In the genomic region with DNA sequence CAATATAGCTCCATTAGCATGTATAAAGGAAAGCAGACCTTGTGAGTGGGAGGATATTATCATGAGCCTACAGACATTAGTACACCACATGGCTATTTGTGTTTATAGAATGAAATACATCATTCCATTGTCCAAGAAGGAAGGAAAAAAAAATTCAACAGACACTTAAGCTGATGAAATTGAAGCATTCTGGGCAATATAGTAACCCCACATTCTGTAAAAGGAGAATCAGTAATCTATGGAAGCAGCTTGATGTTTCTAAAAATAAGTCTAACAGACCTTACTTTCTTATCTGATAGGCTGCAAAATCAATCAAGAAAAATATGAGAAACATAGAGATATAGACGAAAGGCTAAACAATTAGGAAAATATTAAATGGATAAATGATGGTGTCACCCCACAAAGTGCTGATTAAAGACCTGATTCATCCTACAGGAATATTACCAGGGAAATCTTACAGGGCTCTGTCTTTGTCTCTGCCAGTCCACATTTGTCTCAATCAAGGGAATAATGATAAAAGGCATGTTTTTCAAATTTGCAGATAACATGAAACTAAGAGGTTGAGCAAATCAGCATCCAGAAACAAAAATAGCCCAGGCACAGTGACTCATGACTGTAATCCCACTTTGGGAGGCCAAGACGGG, we compare ENCODE assay signal across 15 cellular contexts.
A peak's percentile ranks its signal among the peaks of the same experiment; 100 is the strongest.
DNase-seq lines count a peak whose midpoint lies in the region; ATAC-seq and TF ChIP-seq lines count a peak whose summit lies in the region.
"Had no signal": no experiment of that assay in that cellular context is flagged by ENCODE, and none has a peak within 500 bp of the region (broad histone marks: within the 10 kb centered on the region; RNA-seq: fewer than 3 reads in every experiment).

No MANE protein-coding gene starts in this region.

- no peaks in the 10 kb centered on the region for H3K4me1 Mint-ChIP-seq in stimulated activated effector memory CD8-positive, alpha-beta T cell treated with anti-CD3 and anti-CD28 coated beads, Interleukin-12 subunit alpha, Interleukin-12 subunit beta, amount 100 ng/mL, for 72 hours
- H3K4me1 Mint-ChIP-seq: CD8-positive, alpha-beta memory T cell; GM23338 had no signal

- DNase-seq in NCI-H226 = peak; percentile 59
- DNase-seq in fibroblast of the aortic adventitia (ENCODE audit: low read depth) = peak; percentile 87
- DNase-seq in stimulated activated effector memory CD8-positive, alpha-beta T cell treated with anti-CD3 and anti-CD28 coated beads, Interleukin-12 subunit alpha, Interleukin-12 subunit beta, amount 100 ng/mL, for 72 hours (ENCODE audit: low spot score in 2 of 2) = no peak
- DNase-seq in DMS 273 (lab: John Stamatoyannopoulos, UW; ENCODE audit: unreplicated experiment) = no peak
- no peak for DNase-seq in activated naive CD4-positive, alpha-beta T cell treated with anti-CD3 and anti-CD28 coated beads, Interleukin-2, amount 50 U/mL, for 16 hours
- no peak for DNase-seq in OCI-M2 (lab: John Stamatoyannopoulos, UW; ENCODE audit: unreplicated experiment)
- DNase-seq: Caco-2; CD8-positive, alpha-beta memory T cell; H9 had no signal

- TF ChIP-seq CTCF in fibroblast of the aortic adventitia (IDR thresholded peaks at IDR 0.05; ENCODE audit: insufficient read depth, low read length) = no peak

- H3K4me3 ChIP-seq in fibroblast of the aortic adventitia (ENCODE audit: low read depth, low read length) = no peak overlapping the region
- H3K4me3 ChIP-seq: A549, BLaER1, GM12878, GM23338 had no signal

- no peak for ATAC-seq in SK-N-SH treated with all-trans-retinoic acid at 6 μM for 48 hours
- ATAC-seq in stimulated activated effector memory CD8-positive, alpha-beta T cell treated with anti-CD3 and anti-CD28 coated beads, Interleukin-12 subunit alpha, Interleukin-12 subunit beta, amount 100 ng/mL, for 72 hours = no peak
- ATAC-seq in GM18517 (IDR thresholded peaks at IDR 0.05; ENCODE audit: unreplicated experiment) = no peak
- ATAC-seq: A549, GM12878, GM23338 had no signal

- no peaks in the 10 kb centered on the region for H3K36me3 Mint-ChIP-seq in stimulated activated effector memory CD8-positive, alpha-beta T cell treated with anti-CD3 and anti-CD28 coated beads, Interleukin-12 subunit alpha, Interleukin-12 subunit beta, amount 100 ng/mL, for 72 hours
- H3K36me3 Mint-ChIP-seq: CD8-positive, alpha-beta memory T cell had no signal

- H3K9me3 Mint-ChIP-seq in stimulated activated effector memory CD8-positive, alpha-beta T cell treated with anti-CD3 and anti-CD28 coated beads, Interleukin-12 subunit alpha, Interleukin-12 subunit beta, amount 100 ng/mL, for 72 hours = no peaks in the 10 kb centered on the region
- H3K9me3 Mint-ChIP-seq: CD8-positive, alpha-beta memory T cell; GM23338; H9 had no signal

- H3K27ac Mint-ChIP-seq in stimulated activated effector memory CD8-positive, alpha-beta T cell treated with anti-CD3 and anti-CD28 coated beads, Interleukin-12 subunit alpha, Interleukin-12 subunit beta, amount 100 ng/mL, for 72 hours = peak overlapping the region; percentile 14
- H3K27ac Mint-ChIP-seq: CD8-positive, alpha-beta memory T cell; GM23338; H9 had no signal

- H3K4me3 Mint-ChIP-seq in stimulated activated effector memory CD8-positive, alpha-beta T cell treated with anti-CD3 and anti-CD28 coated beads, Interleukin-12 subunit alpha, Interleukin-12 subunit beta, amount 100 ng/mL, for 72 hours = no peak overlapping the region
- H3K4me3 Mint-ChIP-seq: CD8-positive, alpha-beta memory T cell; GM23338; H9 had no signal

TF ChIP-seq in SK-N-SH treated with all-trans-retinoic acid at 6 μM for 48 hours, 23 proteins besides CTCF, POLR2A, EP300 and RAD21:
- no peak for TF ChIP-seq ZNF565 (CRISPR knock-in tag; conservative IDR thresholded peaks at IDR 0.05; ENCODE audit: low read depth)
- no peak for TF ChIP-seq ZFP30 (CRISPR knock-in tag; IDR thresholded peaks at IDR 0.05)
- TF ChIP-seq, protein P1, sequence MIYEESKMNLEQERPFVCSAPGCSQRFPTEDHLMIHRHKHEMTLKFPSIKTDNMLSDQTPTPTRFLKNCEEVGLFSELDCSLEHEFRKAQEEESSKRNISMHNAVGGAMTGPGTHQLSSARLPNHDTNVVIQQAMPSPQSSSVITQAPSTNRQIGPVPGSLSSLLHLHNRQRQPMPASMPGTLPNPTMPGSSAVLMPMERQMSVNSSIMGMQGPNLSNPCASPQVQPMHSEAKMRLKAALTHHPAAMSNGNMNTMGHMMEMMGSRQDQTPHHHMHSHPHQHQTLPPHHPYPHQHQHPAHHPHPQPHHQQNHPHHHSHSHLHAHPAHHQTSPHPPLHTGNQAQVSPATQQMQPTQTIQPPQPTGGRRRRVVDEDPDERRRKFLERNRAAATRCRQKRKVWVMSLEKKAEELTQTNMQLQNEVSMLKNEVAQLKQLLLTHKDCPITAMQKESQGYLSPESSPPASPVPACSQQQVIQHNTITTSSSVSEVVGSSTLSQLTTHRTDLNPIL (CRISPR knock-in tag; IDR thresholded peaks at IDR 0.05; ENCODE audit: low read depth) = peak; percentile 78
- TF ChIP-seq GLIS3 (CRISPR knock-in tag; IDR thresholded peaks at IDR 0.05) = peak; percentile 33; the same call in 1 of the 2 replicates
- TF ChIP-seq, protein P2, sequence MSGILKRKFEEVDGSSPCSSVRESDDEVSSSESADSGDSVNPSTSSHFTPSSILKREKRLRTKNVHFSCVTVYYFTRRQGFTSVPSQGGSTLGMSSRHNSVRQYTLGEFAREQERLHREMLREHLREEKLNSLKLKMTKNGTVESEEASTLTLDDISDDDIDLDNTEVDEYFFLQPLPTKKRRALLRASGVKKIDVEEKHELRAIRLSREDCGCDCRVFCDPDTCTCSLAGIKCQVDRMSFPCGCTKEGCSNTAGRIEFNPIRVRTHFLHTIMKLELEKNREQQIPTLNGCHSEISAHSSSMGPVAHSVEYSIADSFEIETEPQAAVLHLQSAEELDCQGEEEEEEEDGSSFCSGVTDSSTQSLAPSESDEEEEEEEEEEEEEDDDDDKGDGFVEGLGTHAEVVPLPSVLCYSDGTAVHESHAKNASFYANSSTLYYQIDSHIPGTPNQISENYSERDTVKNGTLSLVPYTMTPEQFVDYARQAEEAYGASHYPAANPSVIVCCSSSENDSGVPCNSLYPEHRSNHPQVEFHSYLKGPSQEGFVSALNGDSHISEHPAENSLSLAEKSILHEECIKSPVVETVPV (CRISPR knock-in tag; IDR thresholded peaks at IDR 0.05) = peak; percentile 56
- peak; percentile 94 for TF ChIP-seq ISL1 (CRISPR knock-in tag; IDR thresholded peaks at IDR 0.05)
- peak; percentile 60 for TF ChIP-seq TCF4 (CRISPR knock-in tag; IDR thresholded peaks at IDR 0.05; ENCODE audit: borderline replicate concordance)
- no peak for TF ChIP-seq CSDC2 (CRISPR knock-in tag; IDR thresholded peaks at IDR 0.05)
- 0 out of 2 replicates have a peak, but pooled peaks have one; percentile 28 for TF ChIP-seq ZFP3 (CRISPR knock-in tag; IDR thresholded peaks at IDR 0.05)

Comparison
In these comparisons a context has a peak if more than half of its experiments do, and no peak if none do; other contexts are left out.
1. DNase-seq: peak in NCI-H226 (single experiment) and fibroblast of the aortic adventitia (single experiment); none in stimulated activated effector memory CD8-positive, alpha-beta T cell treated with anti-CD3 and anti-CD28 coated beads, Interleukin-12 subunit alpha, Interleukin-12 subunit beta, amount 100 ng/mL, for 72 hours (0 of 2), DMS 273 (single experiment), activated naive CD4-positive, alpha-beta T cell treated with anti-CD3 and anti-CD28 coated beads, Interleukin-2, amount 50 U/mL, for 16 hours (single experiment) and OCI-M2 (single experiment).